10 cellular contexts compared by ENCODE assay signal in the genomic region with DNA sequence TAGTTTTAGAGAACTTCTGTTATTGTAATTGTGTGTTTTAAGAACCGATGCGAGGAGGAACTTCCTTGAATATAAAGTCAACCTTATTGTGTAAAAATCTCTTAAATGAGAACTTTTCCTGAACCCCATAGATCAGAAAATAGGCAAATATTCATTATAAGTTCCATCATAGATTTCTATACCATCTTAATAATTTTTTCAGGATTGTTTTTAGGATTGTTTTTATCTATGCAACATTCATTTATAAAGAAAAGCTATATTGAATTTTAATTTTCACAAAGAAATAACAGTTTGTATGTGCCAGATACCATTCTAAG. TPM values are rescaled to one million over a fixed set of nuclear protein-coding genes. Genes with fewer than 3 reads are reported as not detected.
DNase-seq lines count a peak whose midpoint lies in the region; ATAC-seq, FAIRE-seq and TF ChIP-seq lines count a peak whose summit lies in the region.
"Had no signal": no experiment of that assay in that cellular context is flagged by ENCODE, and none has a peak within 500 bp of the region (broad histone marks: within the 10 kb centered on the region; RNA-seq: fewer than 3 reads in every experiment).

No MANE protein-coding gene starts in this region.

- TF ChIP-seq RAD21 in HepG2 (CRISPR knock-in tag; IDR thresholded peaks at IDR 0.05), result no peak

- H3K4me3 ChIP-seq in HepG2 (replicated peaks in 1 of 3; ENCODE audit: insufficient read depth in 1 of 3, low read depth in 2 of 3, low read length in 3 of 3) (peak overlapping the region in 2 of 3 experiments; percentile 29 to 93; a peak in 2 of 6 replicates), right lobe of liver (no peak overlapping the region), SK-N-MC (peak overlapping the region; percentile 26; the same call in 1 of the 2 replicates), fibroblast of mammary gland (ENCODE audit: control insufficient read depth, low read depth, low read length) (peak overlapping the region; percentile 23), transverse colon (no peak overlapping the region)

- H3K27ac ChIP-seq in HepG2 (ENCODE audit: extremely low read length, insufficient read depth, low read length) (no peak overlapping the region), right lobe of liver (no peak overlapping the region), SK-N-MC (peak overlapping the region; percentile 35; the same call in 1 of the 2 replicates), transverse colon (peak overlapping the region in 3 of 4 donors; percentile 92 to 98 (median 98))

- H3K9ac ChIP-seq in HepG2 (ENCODE audit: insufficient read depth, low read depth, low read length) (no peak overlapping the region), SK-N-MC (ENCODE audit: insufficient read length) (peak overlapping the region; percentile 46)

- peak overlapping the region; percentile 77 for H3K4me2 ChIP-seq in HepG2 (ENCODE audit: low read depth, low read length)

- ATAC-seq in HepG2 (no peak), right lobe of liver (no peak), left cardiac atrium (no peak), HG03521 (IDR thresholded peaks at IDR 0.05; ENCODE audit: unreplicated experiment) (no peak)

- CTCF ChIA-PET in HepG2 (lab: Yijun Ruan, JAX; ENCODE audit: low intra/inter-chr PET ratio, low total read pairs), result interaction anchor here (1.5 kb wide), 1 partner anchor 240 kb away, joined by 12 read pairs; no protein-coding TSS in a partner anchor

- H2AFZ ChIP-seq in HepG2 (ENCODE audit: low read length), result no peak overlapping the region

- FAIRE-seq in HepG2 (lab: Jason Lieb, UNC), result no peak

- no peak for TF ChIP-seq EP300 in HepG2 (IDR thresholded peaks at IDR 0.05; ENCODE audit: low read depth in 2 of 2, low read length in 2 of 2)
- TF ChIP-seq EP300 in HepG2 (CRISPR knock-in tag; IDR thresholded peaks at IDR 0.05; ENCODE audit: borderline replicate concordance), result no peak
- TF ChIP-seq EP300 in transverse colon (IDR thresholded peaks at IDR 0.05; ENCODE audit: low read depth), result no peak

- in situ Hi-C loops in HepG2 (cut with HindIII; ENCODE audit: extremely low pct_ligation_motif_present, low pct_unique_long_range_greater_than_20kb), result no loop called here
- in situ Hi-C loops in transverse colon (cut with MboI; ENCODE audit: low pct_ligation_motif_present in 1 of 4, low pct_unique_long_range_greater_than_20kb in 1 of 4, low sequenced_read_pairs in 3 of 4), result loop anchor here in 2 of 4 donors (25.0 kb wide), 2 partner anchors 231 to 581 kb away; no protein-coding TSS in a partner anchor

- intact Hi-C loops in HepG2 (cut with micrococcal nuclease; ENCODE audit: unreplicated experiment) (loop anchor here (1.0 to 2.0 kb wide), 3 partner anchors 52 to 294 kb away; no protein-coding TSS in a partner anchor), right lobe of liver (cut with DNase I) (no loop called here), transverse colon (cut with DNase I; ENCODE audit: low total_unique reads) (no loop called here), left cardiac atrium (cut with DNase I) (loop anchor here (5.0 kb wide), 2 partner anchors 241 to 596 kb away; no protein-coding TSS in a partner anchor)

- no peak for DNase-seq in HepG2 (ENCODE audit: low spot score)
- DNase-seq in right lobe of liver, result no peak
- no peak for DNase-seq in SK-N-MC (ENCODE audit: low read depth, low spot score)
- DNase-seq in fibroblast of mammary gland (ENCODE audit: low read depth), result no peak
- no peak for DNase-seq in transverse colon
- DNase-seq in left cardiac atrium, result no peak
- no peak for DNase-seq in NCI-H526 treated with DMSO at 0.1 percent for 48 hours (lab: John Stamatoyannopoulos, UW)

- POLR2A ChIA-PET in HepG2 (lab: Yijun Ruan, JAX), result no interaction called here

- BruUV-seq in HepG2 (replicated peaks; lab: Mats Ljungman, UMichigan), result no TSS peak

- peaks cover 31% of the 10 kb centered on the region for H3K79me2 ChIP-seq in HepG2 (ENCODE audit: insufficient read depth, low read length)

- H3K4me1 ChIP-seq in HepG2 (ENCODE audit: insufficient read depth, low read length), result peaks cover 27% of the 10 kb centered on the region
- peaks cover 0 to 31% (median 12%) of the 10 kb centered on the region in 4 donors for H3K4me1 ChIP-seq in right lobe of liver
- H3K4me1 ChIP-seq in transverse colon, result peaks cover 3 to 51% (median 21%) of the 10 kb centered on the region in 4 donors

- WGBS in HepG2 (ENCODE audit: low lambda C conversion rate), result 0% methylated on average over 2 of the region's 2 CpGs
- 0% methylated on average over 2 of the region's 2 CpGs for WGBS in right lobe of liver (ENCODE audit: insufficient coverage, low coverage, low lambda C conversion rate, missing lambda C conversion rate)
- WGBS in transverse colon (ENCODE audit: low coverage in 1 of 2), 2 donors, result 0 to 7% methylated on average over 2 of the region's 2 CpGs

- TF ChIP-seq CTCF in HepG2 (CRISPR knock-in tag; IDR thresholded peaks at IDR 0.05) (no peak), right lobe of liver (IDR thresholded peaks at IDR 0.05) (no peak), fibroblast of mammary gland (conservative IDR thresholded peaks at IDR 0.05; ENCODE audit: control insufficient read depth, insufficient read depth, low read depth, low read length) (no peak), transverse colon (IDR thresholded peaks at IDR 0.05) (no peak)

- TF ChIP-seq POLR2A in HepG2 (IDR thresholded peaks at IDR 0.05; ENCODE audit: insufficient read depth in 1 of 2, low read depth in 2 of 2, low read length in 2 of 2), result no peak
- TF ChIP-seq POLR2A in right lobe of liver (IDR thresholded peaks at IDR 0.05), result no peak
- TF ChIP-seq POLR2A in transverse colon (IDR thresholded peaks at IDR 0.05), result no peak

- H3K27me3 ChIP-seq in HepG2 (ENCODE audit: control insufficient read depth in 1 of 2, insufficient read depth in 2 of 2, low read length in 2 of 2) (no peaks in the 10 kb centered on the region; a peak in 1 of 5 replicates), right lobe of liver (no peaks in the 10 kb centered on the region), transverse colon (peaks cover 8% of the 10 kb centered on the region)
- H3K27me3 ChIP-seq: esophagus muscularis mucosa, ovary had no signal

- H3K36me3 ChIP-seq in HepG2 (replicated peaks in 1 of 2; ENCODE audit: control insufficient read depth in 1 of 2, insufficient read depth in 2 of 2, low read length in 2 of 2), result peaks cover 0 to 15% of the 10 kb centered on the region in 2 experiments; a peak in 2 of 5 replicates
- peaks cover 0 to 11% (median 4%) of the 10 kb centered on the region in 4 donors for H3K36me3 ChIP-seq in right lobe of liver
- H3K36me3 ChIP-seq in SK-N-MC (ENCODE audit: insufficient read depth, low read length), result peaks cover 21% of the 10 kb centered on the region
- H3K36me3 ChIP-seq in transverse colon, result peaks cover 0 to 14% (median 6%) of the 10 kb centered on the region in 4 donors
- H3K36me3 ChIP-seq: ovary had no signal

- H3K9me3 ChIP-seq in HepG2 (ENCODE audit: low read length), result no peaks in the 10 kb centered on the region
- no peaks in the 10 kb centered on the region for H3K9me3 ChIP-seq in right lobe of liver
- no peaks in the 10 kb centered on the region for H3K9me3 ChIP-seq in SK-N-MC (ENCODE audit: low read depth, low read length)
- H3K9me3 ChIP-seq in transverse colon, result no peaks in the 10 kb centered on the region
- H3K9me3 ChIP-seq: esophagus muscularis mucosa, ovary had no signal

- peaks cover 12% of the 10 kb centered on the region for H4K20me1 ChIP-seq in HepG2 (ENCODE audit: insufficient read depth, low read length)

TF ChIP-seq in HepG2, 621 proteins besides CTCF, POLR2A, EP300 and RAD21 (continues in another document):
- TF ChIP-seq ZNF691 (CRISPR knock-in tag; IDR thresholded peaks at IDR 0.05; ENCODE audit: borderline replicate concordance, low read depth), result no peak

RNA-seq across cellular contexts. Expression of gene SMNDC1, which starts 1.7 kb away (rescaled TPM):
- total RNA-seq in HepG2 (2016; rRNA removed; fragmentation: Illumina TruSeq; extraction: Trizol) (8.9 and 15.3 TPM in 2 replicates), right lobe of liver (10 to 100 TPM in 2 of 6 experiments, 1 to 10 TPM in 4; 5.1 to 13.3 (median 9.1) TPM), transverse colon (10 to 100 TPM in 1 of 4 donors, 1 to 10 TPM in 3; 3.6 to 15.7 (median 8.9) TPM), left cardiac atrium (10 to 100 TPM; 21.6 to 24.4 TPM)
- total RNA-seq in HepG2 (2016; cell fraction: cytosol; rRNA removed; fragmentation: Illumina TruSeq; extraction: Trizol; ENCODE audit: low read depth), result 1.5 and 2.5 TPM in 2 replicates
- total RNA-seq in HepG2 (2016; cell fraction: insoluble cytoplasmic fraction; rRNA removed; fragmentation: Illumina TruSeq; extraction: Trizol), result 9.3 and 15.3 TPM in 2 replicates
- total RNA-seq in HepG2 (2016; cell fraction: membrane; rRNA removed; fragmentation: Illumina TruSeq; extraction: Trizol), result 4.9 and 5.5 TPM in 2 replicates
- 20.1 and 21.4 TPM in 2 replicates for total RNA-seq in HepG2 (2016; cell fraction: nucleus; rRNA removed; fragmentation: Illumina TruSeq; extraction: Trizol)
- polyA plus RNA-seq in HepG2 (2011; rRNA removed), result 6.9 and 7.8 TPM in 2 replicates
- 3.7 and 6.5 TPM in 2 replicates for polyA plus RNA-seq in HepG2 (2011; cell fraction: cytosol; rRNA removed)
- 5.7 and 5.8 TPM in 2 replicates for polyA plus RNA-seq in HepG2 (2011; cell fraction: nucleus; rRNA removed)
- 17.7 and 22.3 TPM in 2 replicates for polyA plus RNA-seq in HepG2 (2012)
- 2.4 and 2.6 TPM in 2 replicates for polyA plus RNA-seq in HepG2 (2016; cell fraction: cytosol; fragmentation: Illumina TruSeq; extraction: Trizol; ENCODE audit: low read depth)
- polyA plus RNA-seq in HepG2 (2016; cell fraction: insoluble cytoplasmic fraction; fragmentation: Illumina TruSeq; extraction: Trizol; ENCODE audit: low read depth), result 31.2 and 41.1 TPM in 2 replicates
- 5.8 and 6.7 TPM in 2 replicates for polyA plus RNA-seq in HepG2 (2016; cell fraction: membrane; fragmentation: Illumina TruSeq; extraction: Trizol; ENCODE audit: low read depth)
- 37.3 and 41.9 TPM in 2 replicates for polyA plus RNA-seq in HepG2 (2016; cell fraction: nucleus; fragmentation: Illumina TruSeq; extraction: Trizol; ENCODE audit: insufficient read depth, low read depth)
- 1.5 and 2.2 TPM in 2 replicates for polyA minus RNA-seq in HepG2 (2011; rRNA and poly(A)+ RNA removed; ENCODE audit: low replicate concordance)
- 8.6 and 10.4 TPM in 2 replicates for polyA minus RNA-seq in HepG2 (2011; cell fraction: cytosol; rRNA and poly(A)+ RNA removed)
- polyA minus RNA-seq in HepG2 (2011; cell fraction: nucleus; rRNA and poly(A)+ RNA removed), result 30.1 and 30.3 TPM in 2 replicates

Comparison
In these comparisons a context has a peak if more than half of its experiments do, and no peak if none do; other contexts are left out.
1. H3K4me3 ChIP-seq: peak in HepG2 (2 of 3), SK-N-MC (single experiment) and fibroblast of mammary gland (single experiment); none in right lobe of liver (0 of 3) and transverse colon (0 of 4).
2. intact Hi-C loops: an anchor here in HepG2 (1.0 to 2.0 kb wide) and left cardiac atrium (5.0 kb wide); none called in right lobe of liver and transverse colon.
3. H3K27ac ChIP-seq: peak in SK-N-MC (single experiment) and transverse colon (3 of 4); none in HepG2 (single experiment) and right lobe of liver (0 of 3).